ENCODE assay signal across 18 cellular contexts in the genomic region with DNA sequence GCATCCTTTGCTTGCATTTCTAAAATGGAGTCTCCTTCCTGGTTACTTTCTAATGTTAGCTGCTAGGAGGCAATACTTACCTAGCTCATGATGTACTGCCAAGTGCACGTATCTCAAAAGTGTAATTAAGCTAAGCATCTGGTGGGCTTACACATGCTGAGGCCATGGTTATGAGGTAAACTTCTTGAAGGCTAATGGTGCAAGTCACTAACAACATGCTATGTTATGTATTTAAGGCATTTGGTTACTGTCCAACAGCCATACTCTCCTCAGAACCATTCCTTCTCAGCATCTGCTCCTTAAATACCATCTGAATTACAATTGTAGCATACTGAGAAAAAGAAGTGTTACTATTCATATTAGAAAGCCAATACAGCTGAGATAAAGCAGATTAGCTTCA.
DNase-seq lines count a peak whose midpoint lies in the region; TF ChIP-seq lines count a peak whose summit lies in the region.
"Had no signal": no experiment of that assay in that cellular context is flagged by ENCODE, and none has a peak within 500 bp of the region (broad histone marks: within the 10 kb centered on the region; RNA-seq: fewer than 3 reads in every experiment).

No MANE protein-coding gene starts in this region.

- no peak overlapping the region for H3K9ac ChIP-seq in OCI-LY1 (ENCODE audit: low read length)
- H3K9ac ChIP-seq: BLaER1 treated with 17β-estradiol and CSF1 and Interleukin-3, amounts not matched to agents 10 nM and 100 nM had no signal

- H3K4me2 ChIP-seq in OCI-LY1 (ENCODE audit: low read length): no peak overlapping the region
- H3K4me2 ChIP-seq: A549; BLaER1 treated with 17β-estradiol and CSF1 and Interleukin-3, amounts not matched to agents 10 nM and 100 nM; GM23338 had no signal

- peak overlapping the region; percentile 81 for H2AFZ ChIP-seq in OCI-LY1 (ENCODE audit: low read length)

- H3K36me3 ChIP-seq in OCI-LY1 (ENCODE audit: insufficient read depth, low read length) (no peaks in the 10 kb centered on the region), ovary (no peaks in the 10 kb centered on the region)
- H3K36me3 ChIP-seq in effector memory CD4-positive, alpha-beta T cell (ENCODE audit: control insufficient read depth, insufficient read depth, low read length): no peaks in the 10 kb centered on the region
- H3K36me3 ChIP-seq: BLaER1 treated with 17β-estradiol and CSF1 and Interleukin-3, amounts not matched to agents 10 nM and 100 nM had no signal

- intact Hi-C loops in ovary (cut with DNase I): no loop called here

- TF ChIP-seq CTCF in OCI-LY1 (IDR thresholded peaks at IDR 0.05; ENCODE audit: low read length): no peak
- TF ChIP-seq CTCF in retinal pigment epithelial cell (conservative IDR thresholded peaks at IDR 0.05; ENCODE audit: low read depth, low read length): no peak
- no peak for TF ChIP-seq CTCF in ovary (IDR thresholded peaks at IDR 0.05)

- TF ChIP-seq EP300 in ovary (IDR thresholded peaks at IDR 0.05): no peak

- H3K79me2 ChIP-seq in OCI-LY1 (ENCODE audit: insufficient read depth, low read length): no peaks in the 10 kb centered on the region

- H3K9me3 ChIP-seq in OCI-LY1 (ENCODE audit: low read length) (no peaks in the 10 kb centered on the region), ovary (no peaks in the 10 kb centered on the region)
- no peaks in the 10 kb centered on the region for H3K9me3 ChIP-seq in effector memory CD4-positive, alpha-beta T cell (ENCODE audit: control insufficient read depth, low read length)
- H3K9me3 ChIP-seq: A549; BLaER1 treated with 17β-estradiol and CSF1 and Interleukin-3, amounts not matched to agents 10 nM and 100 nM had no signal

- DNase-seq in DMS79 treated with DMSO at 0.1 percent for 48 hours (lab: John Stamatoyannopoulos, UW) (peak; percentile 56), DMS79 (lab: John Stamatoyannopoulos, UW) (no peak), EH (ENCODE audit: low read depth) (peak; percentile 2), retinal pigment epithelial cell (ENCODE audit: low read depth) (peak; percentile 25), ovary (no peak)
- no peak for DNase-seq in effector memory CD4-positive, alpha-beta T cell
- no peak for DNase-seq in activated naive CD4-positive, alpha-beta T cell treated with anti-CD3 and anti-CD28 coated beads, Interleukin-2, amount 50 U/mL, for 16 hours
- DNase-seq: Calu3; CD8-positive, alpha-beta T cell; GDM1; HCEC 1CT had no signal

- peaks cover 46% of the 10 kb centered on the region for H3K4me1 ChIP-seq in OCI-LY1 (ENCODE audit: insufficient read depth, low read length, severe bottlenecking)
- H3K4me1 ChIP-seq in effector memory CD4-positive, alpha-beta T cell (ENCODE audit: control insufficient read depth, insufficient read depth, low read length, poor library complexity, severe bottlenecking): peaks cover 4% of the 10 kb centered on the region
- H3K4me1 ChIP-seq in ovary (ENCODE audit: insufficient read depth): no peaks in the 10 kb centered on the region
- H3K4me1 ChIP-seq: A549; BLaER1 treated with 17β-estradiol and CSF1 and Interleukin-3, amounts not matched to agents 10 nM and 100 nM had no signal

- no peaks in the 10 kb centered on the region for H4K20me1 ChIP-seq in OCI-LY1 (ENCODE audit: insufficient read depth, low read length)
- H4K20me1 ChIP-seq: BLaER1 treated with 17β-estradiol and CSF1 and Interleukin-3, amounts not matched to agents 10 nM and 100 nM had no signal

- WGBS in ovary, 3 donors: 88 to 95% (median 91%) methylated on average over 1 of the region's 1 CpG

- no peak for TF ChIP-seq POLR2A in ovary (IDR thresholded peaks at IDR 0.05)

- H3F3A ChIP-seq in OCI-LY1 (ENCODE audit: insufficient read depth, low read length): no peaks in the 10 kb centered on the region

- H3K27me3 ChIP-seq in OCI-LY1 (ENCODE audit: insufficient read depth, low read length) (no peaks in the 10 kb centered on the region), ovary (no peaks in the 10 kb centered on the region)
- no peaks in the 10 kb centered on the region for H3K27me3 ChIP-seq in effector memory CD4-positive, alpha-beta T cell (replicated peaks; ENCODE audit: control insufficient read depth, insufficient read depth, low read length, poor library complexity, severe bottlenecking)
- H3K27me3 ChIP-seq: BLaER1 treated with 17β-estradiol and CSF1 and Interleukin-3, amounts not matched to agents 10 nM and 100 nM had no signal

- H3K27ac ChIP-seq in OCI-LY1 (ENCODE audit: low read depth, low read length, poor library complexity, severe bottlenecking) (peak overlapping the region; percentile 36), ovary (no peak overlapping the region)
- no peak overlapping the region for H3K27ac ChIP-seq in effector memory CD4-positive, alpha-beta T cell (ENCODE audit: insufficient read depth, low read length, poor library complexity, severe bottlenecking)
- H3K27ac ChIP-seq: 22Rv1; A549; BLaER1 treated with 17β-estradiol and CSF1 and Interleukin-3, amounts not matched to agents 10 nM and 100 nM; HL-60 had no signal

- H3K9me2 ChIP-seq in OCI-LY1 (ENCODE audit: low read depth, low read length): no peaks in the 10 kb centered on the region

- H3K4me3 ChIP-seq in OCI-LY1 (ENCODE audit: low read depth, low read length, poor library complexity, severe bottlenecking) (no peak overlapping the region), retinal pigment epithelial cell (ENCODE audit: low read length) (no peak overlapping the region), ovary (no peak overlapping the region)
- H3K4me3 ChIP-seq in effector memory CD4-positive, alpha-beta T cell (ENCODE audit: insufficient read depth, low read depth, low read length, poor library complexity, severe bottlenecking): no peak overlapping the region
- H3K4me3 ChIP-seq: A549; BLaER1 treated with 17β-estradiol and CSF1 and Interleukin-3, amounts not matched to agents 10 nM and 100 nM; GM23338; K562 had no signal

Comparison
In these comparisons a context has a peak if more than half of its experiments do, and no peak if none do; other contexts are left out.
1. DNase-seq: peak in DMS79 treated with DMSO at 0.1 percent for 48 hours (single experiment), EH (single experiment) and retinal pigment epithelial cell (single experiment); none in DMS79 (single experiment), effector memory CD4-positive, alpha-beta T cell (0 of 3), ovary (0 of 5) and activated naive CD4-positive, alpha-beta T cell treated with anti-CD3 and anti-CD28 coated beads, Interleukin-2, amount 50 U/mL, for 16 hours (single experiment).